12 cellular contexts compared by ENCODE assay signal in genomic region chrX:139202742-139203410, GRCh38.
DNase-seq lines count a peak whose midpoint lies in the region; ATAC-seq and TF ChIP-seq lines count a peak whose summit lies in the region.
"Had no signal": no experiment of that assay in that cellular context is flagged by ENCODE, and none has a peak within 500 bp of the region (broad histone marks: within the 10 kb centered on the region; RNA-seq: fewer than 3 reads in every experiment).

No MANE protein-coding gene starts in this region.

- TF ChIP-seq EP300 in suprapubic skin (IDR thresholded peaks at IDR 0.05) = no peak

- no peak overlapping the region for H4K5ac ChIP-seq in mesendoderm (ENCODE audit: low read length)

- H2BK5ac ChIP-seq in mesendoderm (ENCODE audit: low read length) = no peak overlapping the region

- H4K8ac ChIP-seq in mesendoderm (ENCODE audit: low read depth, low read length) = no peak overlapping the region

- H3K9me3 ChIP-seq in ectodermal cell (ENCODE audit: control insufficient read depth, low read length) = no peaks in the 10 kb centered on the region
- H3K9me3 ChIP-seq in suprapubic skin = no peaks in the 10 kb centered on the region
- H3K9me3 ChIP-seq: right lobe of liver had no signal

- H3K27ac Mint-ChIP-seq in activated T-cell treated with anti-CD3 and anti-CD28 coated beads, Interleukin-2, amount 50 U/mL, for 72 hours = no peak overlapping the region
- H3K27ac Mint-ChIP-seq: activated naive CD8-positive, alpha-beta T cell treated with anti-CD3 and anti-CD28 coated beads, Interleukin-2, amount 50 U/mL, for 24 hours had no signal

- peak overlapping the region; percentile 81 for H3K56ac ChIP-seq in mesendoderm (ENCODE audit: low read length)

- H3K27ac ChIP-seq in ectodermal cell (ENCODE audit: insufficient read depth, low read depth, low read length, poor library complexity, severe bottlenecking) (no peak overlapping the region), mesendoderm (ENCODE audit: low read depth, low read length) (no peak overlapping the region), suprapubic skin (no peak overlapping the region)
- H3K27ac ChIP-seq: right lobe of liver had no signal

- no peak for TF ChIP-seq POLR2A in suprapubic skin (IDR thresholded peaks at IDR 0.05)

- H3K4me1 Mint-ChIP-seq in activated T-cell treated with anti-CD3 and anti-CD28 coated beads, Interleukin-2, amount 50 U/mL, for 4 hours (ENCODE audit: low read depth) = no peaks in the 10 kb centered on the region
- no peaks in the 10 kb centered on the region for H3K4me1 Mint-ChIP-seq in activated T-cell treated with anti-CD3 and anti-CD28 coated beads, Interleukin-2, amount 50 U/mL, for 72 hours (ENCODE audit: low read depth)
- H3K4me1 Mint-ChIP-seq: activated naive CD8-positive, alpha-beta T cell treated with anti-CD3 and anti-CD28 coated beads, Interleukin-2, amount 50 U/mL, for 24 hours had no signal

- peak overlapping the region; percentile 56 for H3K9ac ChIP-seq in mesendoderm (ENCODE audit: low read length)

- peak overlapping the region; percentile 47 for H3K4me3 ChIP-seq in ectodermal cell (ENCODE audit: insufficient read depth, low read depth, low read length)
- peak overlapping the region; percentile 17 for H3K4me3 ChIP-seq in mesendoderm (ENCODE audit: low read length)
- peak overlapping the region; percentile 57 for H3K4me3 ChIP-seq in suprapubic skin

- no peak overlapping the region for H2BK120ac ChIP-seq in mesendoderm (ENCODE audit: low read depth, low read length)

- 1 to 3% methylated on average over 34 of the region's 34 CpGs for WGBS in ectodermal cell, 2 experiments
- WGBS in mesendoderm (ENCODE audit: extremely low coverage, insufficient coverage, low lambda C conversion rate) = no CpG with 5 or more reads among the region's 34 CpGs
- 34% methylated on average over 18 of the region's 34 CpGs for WGBS in suprapubic skin

- H3K79me2 ChIP-seq in mesendoderm (ENCODE audit: control insufficient read depth, insufficient read depth, low read length) = no peaks in the 10 kb centered on the region

- no peak for DNase-seq in activated T-cell treated with anti-CD3 and anti-CD28 coated beads, Interleukin-2, amount 50 U/mL, for 4 hours
- DNase-seq in activated T-cell treated with anti-CD3 and anti-CD28 coated beads, Interleukin-2, amount 50 U/mL, for 72 hours = no peak
- DNase-seq in mesendoderm (peak; percentile 29), suprapubic skin (ENCODE audit: low spot score in 2 of 2) (no peak), COLO829 (ENCODE audit: low spot score) (no peak), KG1 (lab: John Stamatoyannopoulos, UW) (no peak)
- DNase-seq: activated naive CD8-positive, alpha-beta T cell treated with anti-CD3 and anti-CD28 coated beads, Interleukin-2, amount 50 U/mL, for 24 hours; NCI-H1105 had no signal

- no peaks in the 10 kb centered on the region for H3K36me3 Mint-ChIP-seq in activated T-cell treated with anti-CD3 and anti-CD28 coated beads, Interleukin-2, amount 50 U/mL, for 4 hours (ENCODE audit: insufficient read depth)
- H3K36me3 Mint-ChIP-seq in activated T-cell treated with anti-CD3 and anti-CD28 coated beads, Interleukin-2, amount 50 U/mL, for 72 hours (ENCODE audit: insufficient read depth in 2 of 2) = peaks cover 0 to 1% of the 10 kb centered on the region in 2 donors

- H3K27me3 ChIP-seq in ectodermal cell (ENCODE audit: control insufficient read depth, insufficient read depth, low read length, poor library complexity, severe bottlenecking) (peaks cover 54% of the 10 kb centered on the region), mesendoderm (ENCODE audit: insufficient read depth, low read length, poor library complexity) (no peaks in the 10 kb centered on the region), suprapubic skin (peaks cover 31% of the 10 kb centered on the region)

- H2BK15ac ChIP-seq in mesendoderm (replicated peaks; ENCODE audit: low read depth) = no peak overlapping the region

- TF ChIP-seq CTCF in suprapubic skin (IDR thresholded peaks at IDR 0.05) = no peak

- peaks cover 30% of the 10 kb centered on the region for H3K27me3 Mint-ChIP-seq in activated T-cell treated with anti-CD3 and anti-CD28 coated beads, Interleukin-2, amount 50 U/mL, for 4 hours (ENCODE audit: low read depth)
- peaks cover 80% of the 10 kb centered on the region for H3K27me3 Mint-ChIP-seq in activated T-cell treated with anti-CD3 and anti-CD28 coated beads, Interleukin-2, amount 50 U/mL, for 72 hours (ENCODE audit: low read depth)

- peak overlapping the region; percentile 61 for H3K18ac ChIP-seq in mesendoderm (ENCODE audit: low read length)

- H3K4ac ChIP-seq in mesendoderm (ENCODE audit: low read depth, low read length) = peak overlapping the region; percentile 27

- H3K4me2 ChIP-seq in mesendoderm (ENCODE audit: low read length) = peak overlapping the region; percentile 75

- H3K23ac ChIP-seq in mesendoderm (ENCODE audit: low read length) = no peak overlapping the region

- H3K9me3 Mint-ChIP-seq in activated T-cell treated with anti-CD3 and anti-CD28 coated beads, Interleukin-2, amount 50 U/mL, for 4 hours = no peaks in the 10 kb centered on the region
- no peaks in the 10 kb centered on the region for H3K9me3 Mint-ChIP-seq in activated T-cell treated with anti-CD3 and anti-CD28 coated beads, Interleukin-2, amount 50 U/mL, for 72 hours
- H3K9me3 Mint-ChIP-seq: activated naive CD8-positive, alpha-beta T cell treated with anti-CD3 and anti-CD28 coated beads, Interleukin-2, amount 50 U/mL, for 24 hours had no signal

- no peaks in the 10 kb centered on the region for H3K79me1 ChIP-seq in mesendoderm (ENCODE audit: low read length)

- no peak for ATAC-seq in activated T-cell treated with anti-CD3 and anti-CD28 coated beads, Interleukin-2, amount 50 U/mL, for 4 hours
- no peak for ATAC-seq in activated T-cell treated with anti-CD3 and anti-CD28 coated beads, Interleukin-2, amount 50 U/mL, for 72 hours (replicated peaks in 1 of 2)
- ATAC-seq in GM18502 (IDR thresholded peaks at IDR 0.05; ENCODE audit: poor library complexity, unreplicated experiment) = no peak
- ATAC-seq: activated naive CD8-positive, alpha-beta T cell treated with anti-CD3 and anti-CD28 coated beads, Interleukin-2, amount 50 U/mL, for 24 hours; HepG2 had no signal

- H3K36me3 ChIP-seq in ectodermal cell (ENCODE audit: control insufficient read depth, insufficient read depth, low read length) (no peaks in the 10 kb centered on the region), mesendoderm (ENCODE audit: control insufficient read depth, insufficient read depth, low read length) (no peaks in the 10 kb centered on the region), suprapubic skin (no peaks in the 10 kb centered on the region)
- H3K36me3 ChIP-seq: right lobe of liver had no signal

- H3K4me1 ChIP-seq in ectodermal cell (ENCODE audit: control insufficient read depth, insufficient read depth, low read length) = no peaks in the 10 kb centered on the region
- no peaks in the 10 kb centered on the region for H3K4me1 ChIP-seq in mesendoderm (ENCODE audit: control insufficient read depth, low read depth, low read length)
- H3K4me1 ChIP-seq in suprapubic skin = peaks cover 12% of the 10 kb centered on the region
- H3K4me1 ChIP-seq: right lobe of liver had no signal

- no peak overlapping the region for H2AK5ac ChIP-seq in mesendoderm (ENCODE audit: low read length)

- peak overlapping the region; percentile 35 for H3K4me3 Mint-ChIP-seq in activated T-cell treated with anti-CD3 and anti-CD28 coated beads, Interleukin-2, amount 50 U/mL, for 4 hours
- peak overlapping the region in 1 of 2 donors; percentile 47 for H3K4me3 Mint-ChIP-seq in activated T-cell treated with anti-CD3 and anti-CD28 coated beads, Interleukin-2, amount 50 U/mL, for 72 hours
- H3K4me3 Mint-ChIP-seq: activated naive CD8-positive, alpha-beta T cell treated with anti-CD3 and anti-CD28 coated beads, Interleukin-2, amount 50 U/mL, for 24 hours had no signal
